ENCODE assay signal across 14 cellular contexts in genomic region chr5:147930759-147931158, GRCh38. TPM values are rescaled to one million over a fixed set of nuclear protein-coding genes. Genes with fewer than 3 reads are reported as not detected.
DNase-seq lines count a peak whose midpoint lies in the region; ATAC-seq, FAIRE-seq and TF ChIP-seq lines count a peak whose summit lies in the region.
"Had no signal": no experiment of that assay in that cellular context is flagged by ENCODE, and none has a peak within 500 bp of the region (broad histone marks: within the 10 kb centered on the region; RNA-seq: fewer than 3 reads in every experiment).

No MANE protein-coding gene starts in this region.

- no peak for FAIRE-seq in GM12891 (lab: Jason Lieb, UNC)

- no peak for TF ChIP-seq CTCF in chondrocyte (IDR thresholded peaks at IDR 0.05)
- TF ChIP-seq CTCF in osteocyte (IDR thresholded peaks at IDR 0.05): no peak

- H3K36me3 Mint-ChIP-seq in chondrocyte (ENCODE audit: low read depth) (no peaks in the 10 kb centered on the region), osteocyte (ENCODE audit: unreplicated experiment) (no peaks in the 10 kb centered on the region)

- DNase-seq in medulla oblongata (ENCODE audit: extremely low spot score) (peak; percentile 20), GM12891 (ENCODE audit: insufficient read length, low spot score) (no peak), NCI-H146 treated with DMSO at 0.1 percent for 48 hours (lab: John Stamatoyannopoulos, UW; ENCODE audit: unreplicated experiment) (no peak), chondrocyte (ENCODE audit: low spot score) (no peak), osteocyte (ENCODE audit: extremely low spot score, unreplicated experiment) (no peak)
- DNase-seq: activated T-cell treated with anti-CD3 and anti-CD28 coated beads, Interleukin-2, amount 50 U/mL, for 4 hours; brain microvascular endothelial cell; Calu3; stimulated activated CD4-positive, alpha-beta T cell treated with anti-CD3 and anti-CD28 coated beads, Interleukin-2, amount 100 ng/mL, for 24 hours; WERI-Rb-1 had no signal

- H3K4me3 Mint-ChIP-seq in chondrocyte (ENCODE audit: unreplicated experiment): no peak overlapping the region
- no peak overlapping the region for H3K4me3 Mint-ChIP-seq in osteocyte (ENCODE audit: unreplicated experiment)
- H3K4me3 Mint-ChIP-seq: activated T-cell treated with anti-CD3 and anti-CD28 coated beads, Interleukin-2, amount 50 U/mL, for 4 hours had no signal

- H3K4me1 Mint-ChIP-seq in chondrocyte (ENCODE audit: low read depth) (peaks cover 7% of the 10 kb centered on the region), osteocyte (ENCODE audit: unreplicated experiment) (no peaks in the 10 kb centered on the region)

- peak; percentile 78 for ATAC-seq in GM19328 (IDR thresholded peaks at IDR 0.05; ENCODE audit: unreplicated experiment)
- ATAC-seq in HG02642 (IDR thresholded peaks at IDR 0.05; ENCODE audit: poor library complexity, unreplicated experiment): peak; percentile 75
- ATAC-seq in HG03565 (IDR thresholded peaks at IDR 0.05; ENCODE audit: unreplicated experiment): peak; percentile 91
- ATAC-seq: activated T-cell treated with anti-CD3 and anti-CD28 coated beads, Interleukin-2, amount 50 U/mL, for 4 hours had no signal

- peaks cover 31% of the 10 kb centered on the region for H3K27me3 Mint-ChIP-seq in chondrocyte (ENCODE audit: low read depth)
- peaks cover 45% of the 10 kb centered on the region for H3K27me3 Mint-ChIP-seq in osteocyte (ENCODE audit: unreplicated experiment)

- TF ChIP-seq POLR2A in GM12891 (IDR thresholded peaks at IDR 0.05; ENCODE audit: low read depth, low read length): no peak

- H3K9me3 Mint-ChIP-seq in chondrocyte (ENCODE audit: low read depth) (no peaks in the 10 kb centered on the region), osteocyte (ENCODE audit: unreplicated experiment) (no peaks in the 10 kb centered on the region)

- H3K27ac Mint-ChIP-seq in chondrocyte (ENCODE audit: unreplicated experiment) (no peak overlapping the region), osteocyte (ENCODE audit: unreplicated experiment) (no peak overlapping the region)

TF ChIP-seq in GM12891, 5 proteins besides CTCF, POLR2A, EP300 and RAD21:
- TF ChIP-seq POU2F2 (IDR thresholded peaks at IDR 0.05; ENCODE audit: low read depth, low read length) (no peak), TAF1 (IDR thresholded peaks at IDR 0.05; ENCODE audit: low read depth, low read length) (no peak), POLR2AphosphoS5 (IDR thresholded peaks at IDR 0.05; ENCODE audit: low read depth, low read length) (no peak), PAX5 (IDR thresholded peaks at IDR 0.05; ENCODE audit: insufficient read depth, low read length, severe bottlenecking) (no peak), SPI1 (IDR thresholded peaks at IDR 0.05; ENCODE audit: low read depth, low read length) (no peak)

RNA-seq across cellular contexts. Expression of gene C5orf46, which starts 24.4 kb away (rescaled TPM):
- not detected for polyA plus RNA-seq in GM12891 (2012; ENCODE audit: low read depth, missing spikeins)
- total RNA-seq in chondrocyte (7.8 to 9.8 TPM in 2 of 3 replicates, not detected in the other), osteocyte (not detected in 2 replicates)
- total RNA-seq: activated T-cell treated with anti-CD3 and anti-CD28 coated beads, Interleukin-2, amount 50 U/mL, for 4 hours had no signal

RNA-seq across cellular contexts. Expression of gene SCGB3A2, which starts 52.2 kb away (rescaled TPM):
- not detected for polyA plus RNA-seq in GM12891 (2012; ENCODE audit: low read depth, missing spikeins)
- total RNA-seq in chondrocyte: not detected in 3 replicates
- not detected in 2 replicates for total RNA-seq in osteocyte
- total RNA-seq: Calu3, RPMI7951 had no signal
